Comparison of ENCODE assay signal across 1 cellular context in the genomic region with DNA sequence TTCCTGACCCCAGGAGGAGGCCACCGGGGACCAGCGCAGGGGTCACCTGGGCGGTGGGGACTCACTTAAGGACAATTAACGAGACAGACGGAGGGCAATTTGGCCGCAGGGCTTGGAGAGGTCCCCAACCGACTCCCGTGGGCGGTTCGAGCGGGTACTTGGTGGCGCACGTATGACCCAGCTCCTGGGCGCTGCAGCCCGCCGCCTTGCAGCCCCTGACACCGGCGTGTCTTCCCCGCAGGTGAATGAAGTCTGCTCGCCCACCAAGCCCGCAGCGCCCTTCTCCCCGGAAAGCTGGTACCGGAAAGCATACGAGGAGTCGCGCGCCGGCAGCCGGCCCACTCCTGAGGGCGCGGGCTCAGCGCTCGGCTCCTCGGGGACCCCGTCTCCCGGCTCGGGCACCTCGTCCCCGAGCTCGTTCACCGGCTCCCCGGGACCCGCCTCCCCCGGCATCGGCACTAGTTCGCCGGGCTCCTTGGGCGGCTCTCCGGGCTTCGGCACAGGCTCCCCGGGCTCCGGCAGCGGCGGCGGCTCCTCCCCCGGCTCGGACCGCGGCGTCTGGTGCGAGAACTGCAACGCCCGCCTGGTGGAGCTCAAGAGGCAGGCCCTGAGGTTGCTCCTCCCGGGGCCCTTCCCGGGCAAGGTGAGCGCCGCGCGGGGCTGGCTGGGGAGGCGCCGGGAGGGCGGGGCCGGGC.
TF ChIP-seq lines count a peak whose summit lies in the region.

No MANE protein-coding gene starts in this region.

TF ChIP-seq in K562, 482 proteins besides CTCF, POLR2A, EP300 and RAD21 (continued from another document):
- TF ChIP-seq, protein P1, sequence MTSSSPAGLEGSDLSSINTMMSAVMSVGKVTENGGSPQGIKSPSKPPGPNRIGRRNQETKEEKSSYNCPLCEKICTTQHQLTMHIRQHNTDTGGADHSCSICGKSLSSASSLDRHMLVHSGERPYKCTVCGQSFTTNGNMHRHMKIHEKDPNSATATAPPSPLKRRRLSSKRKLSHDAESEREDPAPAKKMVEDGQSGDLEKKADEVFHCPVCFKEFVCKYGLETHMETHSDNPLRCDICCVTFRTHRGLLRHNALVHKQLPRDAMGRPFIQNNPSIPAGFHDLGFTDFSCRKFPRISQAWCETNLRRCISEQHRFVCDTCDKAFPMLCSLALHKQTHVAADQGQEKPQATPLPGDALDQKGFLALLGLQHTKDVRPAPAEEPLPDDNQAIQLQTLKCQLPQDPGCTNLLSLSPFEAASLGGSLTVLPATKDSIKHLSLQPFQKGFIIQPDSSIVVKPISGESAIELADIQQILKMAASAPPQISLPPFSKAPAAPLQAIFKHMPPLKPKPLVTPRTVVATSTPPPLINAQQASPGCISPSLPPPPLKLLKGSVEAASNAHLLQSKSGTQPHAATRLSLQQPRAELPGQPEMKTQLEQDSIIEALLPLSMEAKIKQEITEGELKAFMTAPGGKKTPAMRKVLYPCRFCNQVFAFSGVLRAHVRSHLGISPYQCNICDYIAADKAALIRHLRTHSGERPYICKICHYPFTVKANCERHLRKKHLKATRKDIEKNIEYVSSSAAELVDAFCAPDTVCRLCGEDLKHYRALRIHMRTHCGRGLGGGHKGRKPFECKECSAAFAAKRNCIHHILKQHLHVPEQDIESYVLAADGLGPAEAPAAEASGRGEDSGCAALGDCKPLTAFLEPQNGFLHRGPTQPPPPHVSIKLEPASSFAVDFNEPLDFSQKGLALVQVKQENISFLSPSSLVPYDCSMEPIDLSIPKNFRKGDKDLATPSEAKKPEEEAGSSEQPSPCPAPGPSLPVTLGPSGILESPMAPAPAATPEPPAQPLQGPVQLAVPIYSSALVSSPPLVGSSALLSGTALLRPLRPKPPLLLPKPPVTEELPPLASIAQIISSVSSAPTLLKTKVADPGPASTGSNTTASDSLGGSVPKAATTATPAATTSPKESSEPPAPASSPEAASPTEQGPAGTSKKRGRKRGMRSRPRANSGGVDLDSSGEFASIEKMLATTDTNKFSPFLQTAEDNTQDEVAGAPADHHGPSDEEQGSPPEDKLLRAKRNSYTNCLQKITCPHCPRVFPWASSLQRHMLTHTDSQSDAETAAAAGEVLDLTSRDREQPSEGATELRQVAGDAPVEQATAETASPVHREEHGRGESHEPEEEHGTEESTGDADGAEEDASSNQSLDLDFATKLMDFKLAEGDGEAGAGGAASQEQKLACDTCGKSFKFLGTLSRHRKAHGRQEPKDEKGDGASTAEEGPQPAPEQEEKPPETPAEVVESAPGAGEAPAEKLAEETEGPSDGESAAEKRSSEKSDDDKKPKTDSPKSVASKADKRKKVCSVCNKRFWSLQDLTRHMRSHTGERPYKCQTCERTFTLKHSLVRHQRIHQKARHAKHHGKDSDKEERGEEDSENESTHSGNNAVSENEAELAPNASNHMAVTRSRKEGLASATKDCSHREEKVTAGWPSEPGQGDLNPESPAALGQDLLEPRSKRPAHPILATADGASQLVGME (CRISPR knock-in tag; IDR thresholded peaks at IDR 0.05) = no peak
